ENCODE assay signal across 2 cellular contexts in the genomic region with DNA sequence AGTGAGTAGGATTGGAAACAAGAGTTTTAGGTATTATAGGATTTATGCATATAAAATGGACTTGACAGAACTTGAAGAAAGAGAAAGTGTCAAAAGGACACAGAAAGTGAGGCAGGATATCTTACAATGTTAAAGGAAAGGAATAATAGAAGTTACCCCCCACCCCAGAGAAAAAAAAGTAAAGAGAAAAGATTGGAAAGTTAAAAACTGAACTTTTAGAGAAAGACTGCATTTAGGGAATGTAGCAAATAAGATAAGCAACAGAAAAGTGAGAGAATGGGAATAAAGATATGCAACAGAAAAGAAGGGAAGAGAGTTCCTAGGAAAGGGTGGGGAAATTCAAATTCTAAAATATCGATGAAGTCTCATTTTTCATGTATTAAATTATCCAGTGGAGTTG.
TF ChIP-seq lines count a peak whose summit lies in the region.

No MANE protein-coding gene starts in this region.

TF ChIP-seq in GM23338, 12 proteins besides CTCF, POLR2A, EP300 and RAD21:
- TF ChIP-seq EZH2phosphoT487 (IDR thresholded peaks at IDR 0.05; ENCODE audit: unreplicated experiment): no peak
- no peak for TF ChIP-seq CREB1 (CRISPR knock-in tag; IDR thresholded peaks at IDR 0.05; ENCODE audit: low read depth)
- no peak for TF ChIP-seq ZNF114 (CRISPR knock-in tag; IDR thresholded peaks at IDR 0.05)
- no peak for TF ChIP-seq STAT1 (IDR thresholded peaks at IDR 0.05; ENCODE audit: unreplicated experiment)
- no peak for TF ChIP-seq POLR2AphosphoS5 (IDR thresholded peaks at IDR 0.05; ENCODE audit: low read depth)
- TF ChIP-seq, protein P1, sequence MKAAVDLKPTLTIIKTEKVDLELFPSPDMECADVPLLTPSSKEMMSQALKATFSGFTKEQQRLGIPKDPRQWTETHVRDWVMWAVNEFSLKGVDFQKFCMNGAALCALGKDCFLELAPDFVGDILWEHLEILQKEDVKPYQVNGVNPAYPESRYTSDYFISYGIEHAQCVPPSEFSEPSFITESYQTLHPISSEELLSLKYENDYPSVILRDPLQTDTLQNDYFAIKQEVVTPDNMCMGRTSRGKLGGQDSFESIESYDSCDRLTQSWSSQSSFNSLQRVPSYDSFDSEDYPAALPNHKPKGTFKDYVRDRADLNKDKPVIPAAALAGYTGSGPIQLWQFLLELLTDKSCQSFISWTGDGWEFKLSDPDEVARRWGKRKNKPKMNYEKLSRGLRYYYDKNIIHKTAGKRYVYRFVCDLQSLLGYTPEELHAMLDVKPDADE (IDR thresholded peaks at IDR 0.05): no peak
- no peak for TF ChIP-seq NANOG (IDR thresholded peaks at IDR 0.05; ENCODE audit: borderline replicate concordance)
- no peak for TF ChIP-seq ZNF331 (CRISPR knock-in tag; IDR thresholded peaks at IDR 0.05; ENCODE audit: low read depth)
- TF ChIP-seq EZH2 (IDR thresholded peaks at IDR 0.05; ENCODE audit: low read depth, unreplicated experiment): no peak
TF ChIP-seq in GM23338: peak in this region for 0.

TF ChIP-seq in H1, 55 proteins besides CTCF, POLR2A, EP300 and RAD21:
- no peak for TF ChIP-seq YY1 (IDR thresholded peaks at IDR 0.05; ENCODE audit: low read depth, low read length)
- no peak for TF ChIP-seq SAP30 (IDR thresholded peaks at IDR 0.05; ENCODE audit: insufficient read depth, insufficient replicate concordance, low read length)
- no peak for TF ChIP-seq BACH1 (IDR thresholded peaks at IDR 0.05; ENCODE audit: low read length)
- no peak for TF ChIP-seq SP2 (IDR thresholded peaks at IDR 0.05; ENCODE audit: low read length)
- no peak for TF ChIP-seq SIRT6 (IDR thresholded peaks at IDR 0.05; ENCODE audit: low read length)
- TF ChIP-seq NRF1 (IDR thresholded peaks at IDR 0.05; ENCODE audit: low read depth, low read length): no peak
- TF ChIP-seq SIN3A (conservative IDR thresholded peaks at IDR 0.05 in 1 of 2, IDR thresholded peaks at IDR 0.05 in 1 of 2; ENCODE audit: low read depth in 1 of 2, low read length in 2 of 2): no peak
- TF ChIP-seq KDM4A (IDR thresholded peaks at IDR 0.05; ENCODE audit: low read depth, low read length, severe bottlenecking): no peak
- no peak for TF ChIP-seq FOSL1 (IDR thresholded peaks at IDR 0.05; ENCODE audit: insufficient read depth, low read depth, low read length)
- TF ChIP-seq SP1 (IDR thresholded peaks at IDR 0.05; ENCODE audit: low read depth, low read length): no peak
- no peak for TF ChIP-seq PHF8 (conservative IDR thresholded peaks at IDR 0.05; ENCODE audit: low read depth, low read length)
- TF ChIP-seq ASH2L (IDR thresholded peaks at IDR 0.05; ENCODE audit: low read length): no peak
- no peak for TF ChIP-seq RNF2 (IDR thresholded peaks at IDR 0.05; ENCODE audit: borderline replicate concordance, low read depth, low read length, missing control alignments, poor library complexity, severe bottlenecking)
- no peak for TF ChIP-seq RBBP5 (IDR thresholded peaks at IDR 0.05; ENCODE audit: borderline replicate concordance, low read depth, low read length)
- TF ChIP-seq SIX5 (IDR thresholded peaks at IDR 0.05; ENCODE audit: low read depth, low read length): no peak
- no peak for TF ChIP-seq EZH2 (IDR thresholded peaks at IDR 0.05; ENCODE audit: low read depth, low read length, severe bottlenecking)
